8 cellular contexts compared by ENCODE assay signal in the genomic region with DNA sequence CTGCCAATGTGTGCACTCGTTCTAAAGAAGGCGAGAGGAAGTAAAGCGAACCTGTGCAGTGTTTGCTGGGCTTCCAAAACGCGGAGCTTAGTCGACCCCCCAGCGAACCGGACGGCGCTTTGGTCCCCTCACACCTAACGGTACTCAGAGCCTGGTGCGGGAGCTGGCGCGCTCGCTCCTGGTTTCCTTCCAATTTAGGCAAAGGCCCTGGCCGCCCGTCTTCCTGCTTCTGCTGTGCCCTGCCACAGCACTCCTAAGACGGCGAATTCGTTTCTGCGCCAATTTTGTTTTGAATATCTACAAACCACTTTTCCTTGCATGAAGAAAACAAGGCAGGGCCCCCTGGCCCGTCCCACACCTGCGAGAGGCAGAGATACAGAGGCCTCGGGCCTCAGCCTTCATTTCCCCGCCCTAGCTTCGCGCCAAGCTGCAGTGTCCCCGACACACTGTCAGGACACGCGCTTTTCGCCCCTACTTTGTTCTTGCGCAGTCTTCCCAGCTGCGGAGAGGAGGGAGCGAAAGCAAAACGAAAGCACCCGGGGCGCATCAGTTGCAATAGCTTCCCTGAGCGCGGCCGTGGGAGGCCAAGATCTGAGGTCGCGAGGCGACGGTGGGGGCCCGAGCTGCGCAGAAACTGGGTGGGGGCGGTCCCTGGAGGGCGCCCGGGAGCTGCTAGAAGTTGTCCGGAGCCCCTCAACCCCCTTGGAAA.
DNase-seq lines count a peak whose midpoint lies in the region; ATAC-seq and TF ChIP-seq lines count a peak whose summit lies in the region.

No MANE protein-coding gene starts in this region.

- H3K79me2 ChIP-seq in Loucy (ENCODE audit: insufficient read depth, low read length) = peaks cover 37% of the 10 kb centered on the region

- peak overlapping the region; percentile 97 for H3K9ac ChIP-seq in Loucy (ENCODE audit: low read depth, low read length, poor library complexity, severe bottlenecking)

- TF ChIP-seq CTCF in Loucy (conservative IDR thresholded peaks at IDR 0.05; ENCODE audit: low read length) = no peak
- no peak for TF ChIP-seq CTCF in heart right ventricle (IDR thresholded peaks at IDR 0.05)
- TF ChIP-seq CTCF in gastrocnemius medialis (IDR thresholded peaks at IDR 0.05 in 4 of 5, conservative IDR thresholded peaks at IDR 0.05 in 1 of 5) = no peak

- H3K9me2 ChIP-seq in Loucy (replicated peaks; ENCODE audit: low read depth, low read length) = no peaks in the 10 kb centered on the region

- no peak for TF ChIP-seq POLR2A in gastrocnemius medialis (IDR thresholded peaks at IDR 0.05)

- intact Hi-C loops in heart right ventricle (cut with DNase I) (loop anchor here in 5 of 10 donors (5.0 to 10.0 kb wide), 5 partner anchors 45 to 568 kb away; a partner anchor contains a TSS), gastrocnemius medialis (cut with DNase I; ENCODE audit: low total_unique reads) (loop anchor here (5.0 kb wide), 3 partner anchors 95 to 1675 kb away; a partner anchor contains a TSS)

- no peaks in the 10 kb centered on the region for H3K36me3 ChIP-seq in Loucy (ENCODE audit: insufficient read depth, low read length)
- H3K36me3 ChIP-seq in heart right ventricle = no peaks in the 10 kb centered on the region
- H3K36me3 ChIP-seq in gastrocnemius medialis = no peaks in the 10 kb centered on the region

- H4K20me1 ChIP-seq in Loucy (ENCODE audit: insufficient read depth, low read length, poor library complexity, severe bottlenecking) = peaks cover 8% of the 10 kb centered on the region

- peak overlapping the region; percentile 83 for H3K4me2 ChIP-seq in Loucy (ENCODE audit: low read depth, low read length, poor library complexity, severe bottlenecking)

- WGBS in heart right ventricle, 2 donors = 41 to 50% methylated on average over 50 of the region's 50 CpGs

- in situ Hi-C loops in gastrocnemius medialis (cut with MboI; ENCODE audit: low sequenced_read_pairs in 4 of 4) = loop anchor here in 2 of 4 donors (5.0 to 10.0 kb wide), 2 partner anchors 40 to 132 kb away; a partner anchor contains a TSS

- 0 out of 2 replicates have a peak, but pooled peaks cover 3% of the 10 kb centered on the region for H3F3A ChIP-seq in Loucy (ENCODE audit: low read depth)

- H3K9me3 ChIP-seq in Loucy (ENCODE audit: insufficient read depth, low read depth, low read length) (no peaks in the 10 kb centered on the region), heart right ventricle (no peaks in the 10 kb centered on the region), gastrocnemius medialis (no peaks in the 10 kb centered on the region)

- H3K4me3 ChIP-seq in Loucy (ENCODE audit: low read length, poor library complexity, severe bottlenecking) = peak overlapping the region; percentile 93
- H3K4me3 ChIP-seq in heart right ventricle = peak overlapping the region in 9 of 10 donors; percentile 22 to 97 (median 90)
- H3K4me3 ChIP-seq in gastrocnemius medialis = peak overlapping the region; percentile 84 to 99 (median 90)

- H3K27me3 ChIP-seq in Loucy (ENCODE audit: insufficient read depth, low read length, poor library complexity, severe bottlenecking) (no peaks in the 10 kb centered on the region), heart right ventricle (peaks cover 0 to 43% (median 21%) of the 10 kb centered on the region in 7 donors), gastrocnemius medialis (no peaks in the 10 kb centered on the region)

- ATAC-seq in heart right ventricle = no peak
- ATAC-seq in gastrocnemius medialis = no peak
- no peak for ATAC-seq in HG02840 (IDR thresholded peaks at IDR 0.05; ENCODE audit: low FRiP score, unreplicated experiment)
- ATAC-seq in GM19023 (IDR thresholded peaks at IDR 0.05; ENCODE audit: unreplicated experiment) = no peak

- peak; percentile 12 to 34 (median 28) for DNase-seq in activated naive CD4-positive, alpha-beta T cell (lab: John Stamatoyannopoulos, UW)
- DNase-seq in heart right ventricle = peak; percentile 54 to 58
- peak; percentile 38 to 58 for DNase-seq in gastrocnemius medialis
- no peak for DNase-seq in NCI-H510A treated with DMSO at 0.1 percent for 48 hours (lab: John Stamatoyannopoulos, UW)
- DNase-seq in NCI-H226 = no peak

- H3K27ac ChIP-seq in heart right ventricle (peak overlapping the region; percentile 94 to 100 (median 100)), gastrocnemius medialis (peak overlapping the region; percentile 98 to 100 (median 99))

- H3K4me1 ChIP-seq in Loucy (ENCODE audit: insufficient read depth, low read length, poor library complexity, severe bottlenecking) = peaks cover 42% of the 10 kb centered on the region
- peaks cover 2 to 69% (median 50%) of the 10 kb centered on the region in 9 donors for H3K4me1 ChIP-seq in heart right ventricle
- peaks cover 24 to 34% of the 10 kb centered on the region in 2 donors for H3K4me1 ChIP-seq in gastrocnemius medialis

- no peak overlapping the region for H2AFZ ChIP-seq in Loucy (ENCODE audit: low read length)

Comparison
In these comparisons a context has a peak if more than half of its experiments do, and no peak if none do; other contexts are left out.
1. DNase-seq: peak in activated naive CD4-positive, alpha-beta T cell (4 of 4), heart right ventricle (2 of 2) and gastrocnemius medialis (2 of 2); none in NCI-H510A treated with DMSO at 0.1 percent for 48 hours (single experiment) and NCI-H226 (single experiment).
2. Peak in every context shown above with its lines, with median percentiles within 50 percentile points of each other: H3K4me3 ChIP-seq.